In the genomic region with DNA sequence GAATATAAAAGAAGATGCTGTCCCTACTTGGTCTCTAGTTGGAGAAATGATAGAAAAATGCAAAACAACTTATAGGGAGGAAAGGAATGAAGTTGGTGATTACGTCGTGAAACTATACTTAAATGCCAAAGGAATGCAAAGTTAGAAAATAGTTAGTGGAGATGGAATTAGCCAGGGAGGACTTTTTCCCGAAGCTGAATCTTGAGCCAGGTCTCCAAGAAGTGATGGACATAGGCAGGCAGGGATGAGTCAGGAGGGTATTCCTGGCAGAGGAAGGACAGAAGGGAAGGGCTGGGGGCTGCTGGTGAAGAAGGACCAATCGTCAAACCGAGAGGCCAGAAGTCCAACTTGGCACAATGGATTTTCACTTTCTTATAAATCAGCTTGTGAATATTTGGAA, we compare ENCODE assay signal across 7 cellular contexts. TPM values are rescaled to one million over a fixed set of nuclear protein-coding genes. Genes with fewer than 3 reads are reported as not detected.
A peak's percentile ranks its signal among the peaks of the same experiment; 100 is the strongest.
DNase-seq lines count a peak whose midpoint lies in the region; ATAC-seq and TF ChIP-seq lines count a peak whose summit lies in the region.

No MANE protein-coding gene starts in this region.

- intact Hi-C loops in activated CD8-positive, alpha-beta T cell treated with anti-CD3 and anti-CD28 coated beads for 36 hours (cut with micrococcal nuclease), result no loop called here

- CTCF ChIA-PET in activated CD8-positive, alpha-beta T cell treated with anti-CD3 and anti-CD28 coated beads for 36 hours (lab: Charles Lee), result interaction anchor here (0.6 to 2.8 kb wide), 9 partner anchors 9 to 150 kb away, joined by 3 to 9 read pairs (median 5); partner anchors contain the start of gene COG8

- DNase-seq in HFF-Myc (ENCODE audit: extremely low read depth, low read depth) (no peak), amygdala (lab: John Stamatoyannopoulos, UW) (no peak)
- no peak for DNase-seq in activated CD8-positive, alpha-beta T cell treated with anti-CD3 and anti-CD28 coated beads for 36 hours
- DNase-seq in stimulated activated naive CD8-positive, alpha-beta T cell treated with anti-CD3 and anti-CD28 coated beads, Interleukin-15, amount 100 ng/mL, for 72 hours, result no peak
- no peak for DNase-seq in effector memory CD4-positive, alpha-beta T cell

- no peaks in the 10 kb centered on the region for H3K9me3 ChIP-seq in iPS-20b (ENCODE audit: insufficient read depth, low read depth, low read length)
- no peaks in the 10 kb centered on the region for H3K9me3 ChIP-seq in effector memory CD4-positive, alpha-beta T cell (ENCODE audit: control insufficient read depth, low read length)

- peaks cover 17% of the 10 kb centered on the region; the same call in 1 of the 2 replicates for H3K4me1 ChIP-seq in iPS-20b (ENCODE audit: insufficient read depth, low read length)
- peaks cover 24% of the 10 kb centered on the region for H3K4me1 ChIP-seq in effector memory CD4-positive, alpha-beta T cell (ENCODE audit: control insufficient read depth, insufficient read depth, low read length, poor library complexity, severe bottlenecking)

- no peaks in the 10 kb centered on the region for H3K27me3 Mint-ChIP-seq in activated CD8-positive, alpha-beta T cell treated with anti-CD3 and anti-CD28 coated beads for 36 hours
- no peaks in the 10 kb centered on the region for H3K27me3 Mint-ChIP-seq in stimulated activated naive CD8-positive, alpha-beta T cell treated with anti-CD3 and anti-CD28 coated beads, Interleukin-15, amount 100 ng/mL, for 72 hours

- H3K9ac ChIP-seq in iPS-20b (ENCODE audit: low read depth, low read length), result peak overlapping the region; percentile 76; the same call in 1 of the 2 replicates

- POLR2A ChIA-PET in activated CD8-positive, alpha-beta T cell treated with anti-CD3 and anti-CD28 coated beads for 36 hours (lab: Charles Lee), result interaction anchor here (0.9 to 2.7 kb wide), 4 partner anchors 22 to 145 kb away, joined by 3 to 23 read pairs (median 3); partner anchors contain the start of genes PDF and VPS4A

- no peak overlapping the region for H3K27ac ChIP-seq in iPS-20b (ENCODE audit: low read length)
- H3K27ac ChIP-seq in effector memory CD4-positive, alpha-beta T cell (ENCODE audit: insufficient read depth, low read length, poor library complexity, severe bottlenecking), result no peak overlapping the region

- H3K4me3 ChIP-seq in HFF-Myc (replicated peaks; ENCODE audit: low read depth, low read length) (peak overlapping the region; percentile 81), iPS-20b (ENCODE audit: low read length) (peak overlapping the region; percentile 89)
- H3K4me3 ChIP-seq in effector memory CD4-positive, alpha-beta T cell (ENCODE audit: insufficient read depth, low read depth, low read length, poor library complexity, severe bottlenecking), result no peak overlapping the region

- no peak for TF ChIP-seq POLR2A in GM18505 (IDR thresholded peaks at IDR 0.05; ENCODE audit: borderline replicate concordance, extremely low read depth, insufficient read depth, insufficient read length)

- H3K4me1 Mint-ChIP-seq in activated CD8-positive, alpha-beta T cell treated with anti-CD3 and anti-CD28 coated beads for 36 hours (ENCODE audit: low read depth), result peaks cover 52% of the 10 kb centered on the region
- peaks cover 73% of the 10 kb centered on the region for H3K4me1 Mint-ChIP-seq in stimulated activated naive CD8-positive, alpha-beta T cell treated with anti-CD3 and anti-CD28 coated beads, Interleukin-15, amount 100 ng/mL, for 72 hours

- TF ChIP-seq CTCF in HFF-Myc (IDR thresholded peaks at IDR 0.05; ENCODE audit: low read depth, low read length, missing control alignments), result no peak
- TF ChIP-seq CTCF in activated CD8-positive, alpha-beta T cell treated with anti-CD3 and anti-CD28 coated beads for 36 hours (IDR thresholded peaks at IDR 0.05), result no peak

- H3K4me3 Mint-ChIP-seq in activated CD8-positive, alpha-beta T cell treated with anti-CD3 and anti-CD28 coated beads for 36 hours, result peak overlapping the region; percentile 72
- H3K4me3 Mint-ChIP-seq in stimulated activated naive CD8-positive, alpha-beta T cell treated with anti-CD3 and anti-CD28 coated beads, Interleukin-15, amount 100 ng/mL, for 72 hours, result peak overlapping the region; percentile 87 to 88

- H3K36me3 Mint-ChIP-seq in activated CD8-positive, alpha-beta T cell treated with anti-CD3 and anti-CD28 coated beads for 36 hours (ENCODE audit: low read depth), result peaks cover 13% of the 10 kb centered on the region

- H3K27ac Mint-ChIP-seq in activated CD8-positive, alpha-beta T cell treated with anti-CD3 and anti-CD28 coated beads for 36 hours, result peak overlapping the region; percentile 75
- H3K27ac Mint-ChIP-seq in stimulated activated naive CD8-positive, alpha-beta T cell treated with anti-CD3 and anti-CD28 coated beads, Interleukin-15, amount 100 ng/mL, for 72 hours, result no peak overlapping the region

- no peaks in the 10 kb centered on the region for H3K36me3 ChIP-seq in iPS-20b (ENCODE audit: insufficient read depth, low read depth, low read length)
- H3K36me3 ChIP-seq in effector memory CD4-positive, alpha-beta T cell (ENCODE audit: control insufficient read depth, insufficient read depth, low read length), result no peaks in the 10 kb centered on the region

- H3K27me3 ChIP-seq in iPS-20b (ENCODE audit: insufficient read depth, low read length), result peaks cover 6% of the 10 kb centered on the region; the same call in 1 of the 2 replicates
- no peaks in the 10 kb centered on the region for H3K27me3 ChIP-seq in effector memory CD4-positive, alpha-beta T cell (replicated peaks; ENCODE audit: control insufficient read depth, insufficient read depth, low read length, poor library complexity, severe bottlenecking)

- ATAC-seq in activated CD8-positive, alpha-beta T cell treated with anti-CD3 and anti-CD28 coated beads for 36 hours, result no peak
- ATAC-seq in stimulated activated naive CD8-positive, alpha-beta T cell treated with anti-CD3 and anti-CD28 coated beads, Interleukin-15, amount 100 ng/mL, for 72 hours, result no peak
- ATAC-seq in GM18505 (IDR thresholded peaks at IDR 0.05; ENCODE audit: unreplicated experiment), result no peak

- no peaks in the 10 kb centered on the region for H3K9me3 Mint-ChIP-seq in activated CD8-positive, alpha-beta T cell treated with anti-CD3 and anti-CD28 coated beads for 36 hours
- H3K9me3 Mint-ChIP-seq in stimulated activated naive CD8-positive, alpha-beta T cell treated with anti-CD3 and anti-CD28 coated beads, Interleukin-15, amount 100 ng/mL, for 72 hours, result no peaks in the 10 kb centered on the region

RNA-seq across cellular contexts. Expression of gene SNTB2, which starts 1.8 kb away (rescaled TPM):
- 10 to 100 TPM; 11.8 to 13.0 TPM for total RNA-seq in activated CD8-positive, alpha-beta T cell treated with anti-CD3 and anti-CD28 coated beads for 36 hours

RNA-seq across cellular contexts. Expression of gene UTP4, which starts 56.3 kb away (rescaled TPM):
- total RNA-seq in activated CD8-positive, alpha-beta T cell treated with anti-CD3 and anti-CD28 coated beads for 36 hours, result 100 to 1,000 TPM; 112 to 121 TPM

RNA-seq across cellular contexts. Expression of gene CHTF8, which starts 56.3 kb away (rescaled TPM):
- 100 to 1,000 TPM; 111 to 115 TPM for total RNA-seq in activated CD8-positive, alpha-beta T cell treated with anti-CD3 and anti-CD28 coated beads for 36 hours
